10 cellular contexts compared by ENCODE assay signal in genomic region chr10:71848325-71849277, GRCh38. TPM values are rescaled to one million over a fixed set of nuclear protein-coding genes. Genes with fewer than 3 reads are reported as not detected.
DNase-seq lines count a peak whose midpoint lies in the region; ATAC-seq and TF ChIP-seq lines count a peak whose summit lies in the region.
"Had no signal": no experiment of that assay in that cellular context is flagged by ENCODE, and none has a peak within 500 bp of the region (broad histone marks: within the 10 kb centered on the region; RNA-seq: fewer than 3 reads in every experiment).

No MANE protein-coding gene starts in this region.

- peaks cover 4% of the 10 kb centered on the region for H3K9me3 Mint-ChIP-seq in T-helper 2 cell treated with Interferon-gamma antibody and Interleukin-4, amounts not matched to agents 5 μg/mL and 100 μg/mL, for 36 hours
- H3K9me3 Mint-ChIP-seq in activated T-helper 2 cell treated with anti-CD3 and anti-CD28 coated beads, Interferon-gamma antibody, Interleukin-2, Interleukin-4, amounts not matched to agents 10 μg/mL and 5 μg/mL and 100 μg/mL, durations not matched to agents 14 hours and 24 hours and 36 hours, result no peaks in the 10 kb centered on the region

- no peaks in the 10 kb centered on the region for H3K27me3 ChIP-seq in ascending aorta
- no peaks in the 10 kb centered on the region for H3K27me3 ChIP-seq in stomach smooth muscle (ENCODE audit: control insufficient read depth in 1 of 2, insufficient read depth in 2 of 2, low read length in 2 of 2)

- no peak overlapping the region for H3K27ac Mint-ChIP-seq in T-helper 2 cell treated with Interferon-gamma antibody and Interleukin-4, amounts not matched to agents 5 μg/mL and 100 μg/mL, for 36 hours
- H3K27ac Mint-ChIP-seq in activated T-helper 2 cell treated with anti-CD3 and anti-CD28 coated beads, Interferon-gamma antibody, Interleukin-2, Interleukin-4, amounts not matched to agents 10 μg/mL and 5 μg/mL and 100 μg/mL, durations not matched to agents 14 hours and 24 hours and 36 hours, result no peak overlapping the region

- no peaks in the 10 kb centered on the region for H3K27me3 Mint-ChIP-seq in T-helper 2 cell treated with Interferon-gamma antibody and Interleukin-4, amounts not matched to agents 5 μg/mL and 100 μg/mL, for 36 hours (ENCODE audit: low read depth)
- no peaks in the 10 kb centered on the region for H3K27me3 Mint-ChIP-seq in activated T-helper 2 cell treated with anti-CD3 and anti-CD28 coated beads, Interferon-gamma antibody, Interleukin-2, Interleukin-4, amounts not matched to agents 10 μg/mL and 5 μg/mL and 100 μg/mL, durations not matched to agents 14 hours and 24 hours and 36 hours (ENCODE audit: low read depth)

- peaks cover 0 to 30% of the 10 kb centered on the region in 2 donors for H3K4me1 ChIP-seq in ascending aorta
- H3K4me1 ChIP-seq in stomach smooth muscle (ENCODE audit: control insufficient read depth, insufficient read depth, low read length), result peaks cover 24% of the 10 kb centered on the region

- no peak for ATAC-seq in HG02973 (IDR thresholded peaks at IDR 0.05; ENCODE audit: unreplicated experiment)

- H3K4me1 Mint-ChIP-seq in T-helper 2 cell treated with Interferon-gamma antibody and Interleukin-4, amounts not matched to agents 5 μg/mL and 100 μg/mL, for 36 hours (ENCODE audit: low read depth), result peaks cover 29% of the 10 kb centered on the region
- H3K4me1 Mint-ChIP-seq in activated T-helper 2 cell treated with anti-CD3 and anti-CD28 coated beads, Interferon-gamma antibody, Interleukin-2, Interleukin-4, amounts not matched to agents 10 μg/mL and 5 μg/mL and 100 μg/mL, durations not matched to agents 14 hours and 24 hours and 36 hours (ENCODE audit: low read depth), result peaks cover 44% of the 10 kb centered on the region

- no peak overlapping the region for H3K9ac ChIP-seq in stomach smooth muscle (ENCODE audit: low read length in 2 of 2)

- intact Hi-C loops in ascending aorta (cut with DNase I), result no loop called here
- intact Hi-C loops in activated T-helper 2 cell treated with anti-CD3 and anti-CD28 coated beads, Interferon-gamma antibody, Interleukin-2, Interleukin-4, amounts not matched to agents 10 μg/mL and 5 μg/mL and 100 μg/mL, durations not matched to agents 14 hours and 24 hours and 36 hours (cut with micrococcal nuclease), result no loop called here

- H3K27ac ChIP-seq in ascending aorta (peak overlapping the region; percentile 4 to 19), stomach smooth muscle (ENCODE audit: low read length) (no peak overlapping the region)

- no peak for DNase-seq in T-helper 2 cell treated with Interferon-gamma antibody and Interleukin-4, amounts not matched to agents 5 μg/mL and 100 μg/mL, for 36 hours (ENCODE audit: low spot score)
- DNase-seq in T-helper 2 cell (no peak), ascending aorta (ENCODE audit: low spot score in 2 of 2) (no peak), kidney tubule cell (ENCODE audit: low spot score) (peak; percentile 66), RPMI8226 (no peak)
- no peak for DNase-seq in activated T-helper 2 cell treated with anti-CD3 and anti-CD28 coated beads, Interferon-gamma antibody, Interleukin-2, Interleukin-4, amounts not matched to agents 10 μg/mL and 5 μg/mL and 100 μg/mL, durations not matched to agents 14 hours and 24 hours and 36 hours (ENCODE audit: low spot score)
- DNase-seq: activated CD8-positive, alpha-beta memory T cell treated with anti-CD3 and anti-CD28 coated beads, Interleukin-2, amount 50 U/mL, for 48 hours; NCI-H748 treated with DMSO at 0.1 percent for 48 hours had no signal

- H3K36me3 Mint-ChIP-seq in T-helper 2 cell treated with Interferon-gamma antibody and Interleukin-4, amounts not matched to agents 5 μg/mL and 100 μg/mL, for 36 hours (ENCODE audit: low read depth), result peaks cover 8% of the 10 kb centered on the region
- peaks cover 5% of the 10 kb centered on the region for H3K36me3 Mint-ChIP-seq in activated T-helper 2 cell treated with anti-CD3 and anti-CD28 coated beads, Interferon-gamma antibody, Interleukin-2, Interleukin-4, amounts not matched to agents 10 μg/mL and 5 μg/mL and 100 μg/mL, durations not matched to agents 14 hours and 24 hours and 36 hours (ENCODE audit: low read depth)

- no peak for TF ChIP-seq CTCF in ascending aorta (IDR thresholded peaks at IDR 0.05)

- no peaks in the 10 kb centered on the region for H3K36me3 ChIP-seq in ascending aorta
- no peaks in the 10 kb centered on the region for H3K36me3 ChIP-seq in stomach smooth muscle (ENCODE audit: control insufficient read depth in 2 of 2, insufficient read depth in 2 of 2, low read length in 2 of 2)

- H3K9me3 ChIP-seq in ascending aorta, result no peaks in the 10 kb centered on the region
- H3K9me3 ChIP-seq in stomach smooth muscle (ENCODE audit: control insufficient read depth in 2 of 2, low read length in 2 of 2), result no peaks in the 10 kb centered on the region

- peak overlapping the region; percentile 26 to 97 for H3K4me3 ChIP-seq in ascending aorta
- H3K4me3 ChIP-seq in stomach smooth muscle (ENCODE audit: low read length in 2 of 2), result peak overlapping the region; percentile 27 to 98

- H3K4me3 Mint-ChIP-seq in T-helper 2 cell treated with Interferon-gamma antibody and Interleukin-4, amounts not matched to agents 5 μg/mL and 100 μg/mL, for 36 hours, result peak overlapping the region; percentile 3
- no peak overlapping the region for H3K4me3 Mint-ChIP-seq in activated T-helper 2 cell treated with anti-CD3 and anti-CD28 coated beads, Interferon-gamma antibody, Interleukin-2, Interleukin-4, amounts not matched to agents 10 μg/mL and 5 μg/mL and 100 μg/mL, durations not matched to agents 14 hours and 24 hours and 36 hours (ENCODE audit: low read depth)

RNA-seq across cellular contexts. Expression of gene PSAP, which starts 2.5 kb away (rescaled TPM):
- total RNA-seq in ascending aorta, result 653 TPM
- total RNA-seq in activated T-helper 2 cell treated with anti-CD3 and anti-CD28 coated beads, Interferon-gamma antibody, Interleukin-2, Interleukin-4, amounts not matched to agents 10 μg/mL and 5 μg/mL and 100 μg/mL, durations not matched to agents 14 hours and 24 hours and 36 hours, result 108 and 110 TPM in 2 replicates
